8 cellular contexts compared by ENCODE assay signal in genomic region chr6:39980839-39981580, GRCh38. TPM values are rescaled to one million over a fixed set of nuclear protein-coding genes. Genes with fewer than 3 reads are reported as not detected.
DNase-seq lines count a peak whose midpoint lies in the region; ATAC-seq and TF ChIP-seq lines count a peak whose summit lies in the region.

No MANE protein-coding gene starts in this region.

- no peak for ATAC-seq in stimulated activated naive CD8-positive, alpha-beta T cell treated with anti-CD3 and anti-CD28 coated beads, Interleukin-15, Interleukin-2, amounts not matched to agents 100 U/mL and 50 U/mL, for 24 hours
- no peak for ATAC-seq in stimulated activated naive CD8-positive, alpha-beta T cell treated with anti-CD3 and anti-CD28 coated beads, Interleukin-15, amount 100 ng/mL, for 72 hours
- ATAC-seq in activated CD8-positive, alpha-beta T cell treated with anti-CD3 and anti-CD28 coated beads, Interleukin-2, amount 10 ng/mL, durations not matched to agents 7 days and 5 days = no peak
- peak; percentile 86 for ATAC-seq in sciatic nerve
- ATAC-seq in HG03520 (IDR thresholded peaks at IDR 0.05; ENCODE audit: unreplicated experiment) = no peak
- no peak for ATAC-seq in HG03469 (IDR thresholded peaks at IDR 0.05; ENCODE audit: unreplicated experiment)

- H3K27me3 ChIP-seq in left ventricle myocardium inferior (ENCODE audit: low read depth) = no peaks in the 10 kb centered on the region

- H3K36me3 ChIP-seq in left ventricle myocardium inferior = no peaks in the 10 kb centered on the region

- CTCF ChIA-PET in activated CD8-positive, alpha-beta T cell treated with anti-CD3 and anti-CD28 coated beads, Interleukin-2, amount 10 ng/mL, durations not matched to agents 7 days and 5 days (lab: Charles Lee) = no interaction called here

- POLR2A ChIA-PET in activated CD8-positive, alpha-beta T cell treated with anti-CD3 and anti-CD28 coated beads, Interleukin-2, amount 10 ng/mL, durations not matched to agents 7 days and 5 days (lab: Charles Lee) = no interaction called here

- H3K4me3 Mint-ChIP-seq in stimulated activated naive CD8-positive, alpha-beta T cell treated with anti-CD3 and anti-CD28 coated beads, Interleukin-15, amount 100 ng/mL, for 72 hours = no peak overlapping the region
- H3K4me3 Mint-ChIP-seq in activated CD8-positive, alpha-beta T cell treated with anti-CD3 and anti-CD28 coated beads, Interleukin-2, amount 10 ng/mL, durations not matched to agents 7 days and 5 days = no peak overlapping the region

- peak overlapping the region; percentile 64 for H3K27ac ChIP-seq in left ventricle myocardium inferior (replicated peaks)

- H3K27me3 Mint-ChIP-seq in stimulated activated naive CD8-positive, alpha-beta T cell treated with anti-CD3 and anti-CD28 coated beads, Interleukin-15, amount 100 ng/mL, for 72 hours = peaks cover 42% of the 10 kb centered on the region
- peaks cover 3% of the 10 kb centered on the region for H3K27me3 Mint-ChIP-seq in activated CD8-positive, alpha-beta T cell treated with anti-CD3 and anti-CD28 coated beads, Interleukin-2, amount 10 ng/mL, durations not matched to agents 7 days and 5 days (ENCODE audit: low read depth)

- no peaks in the 10 kb centered on the region for H3K9me3 ChIP-seq in left ventricle myocardium inferior (replicated peaks)

- H3K4me1 Mint-ChIP-seq in stimulated activated naive CD8-positive, alpha-beta T cell treated with anti-CD3 and anti-CD28 coated beads, Interleukin-15, amount 100 ng/mL, for 72 hours = no peaks in the 10 kb centered on the region
- no peaks in the 10 kb centered on the region for H3K4me1 Mint-ChIP-seq in activated CD8-positive, alpha-beta T cell treated with anti-CD3 and anti-CD28 coated beads, Interleukin-2, amount 10 ng/mL, durations not matched to agents 7 days and 5 days (ENCODE audit: low read depth)

- peak; percentile 3 for DNase-seq in stimulated activated naive CD8-positive, alpha-beta T cell treated with anti-CD3 and anti-CD28 coated beads, Interleukin-15, Interleukin-2, amounts not matched to agents 100 U/mL and 50 U/mL, for 24 hours
- DNase-seq in stimulated activated naive CD8-positive, alpha-beta T cell treated with anti-CD3 and anti-CD28 coated beads, Interleukin-15, amount 100 ng/mL, for 72 hours = no peak
- peak; percentile 56 for DNase-seq in NCI-H1105 treated with DMSO at 0.1 percent for 48 hours (lab: John Stamatoyannopoulos, UW)
- peak; percentile 32 for DNase-seq in activated CD8-positive, alpha-beta T cell treated with anti-CD3 and anti-CD28 coated beads, Interleukin-2, amount 10 ng/mL, durations not matched to agents 7 days and 5 days
- no peak for DNase-seq in left ventricle myocardium inferior
- no peak for DNase-seq in sciatic nerve (ENCODE audit: low spot score)

- no peak overlapping the region for H3K4me3 ChIP-seq in left ventricle myocardium inferior

- no peaks in the 10 kb centered on the region for H3K36me3 Mint-ChIP-seq in activated CD8-positive, alpha-beta T cell treated with anti-CD3 and anti-CD28 coated beads, Interleukin-2, amount 10 ng/mL, durations not matched to agents 7 days and 5 days (ENCODE audit: low read depth)

- intact Hi-C loops in left ventricle myocardium inferior (cut with micrococcal nuclease) = no loop called here
- intact Hi-C loops in sciatic nerve (cut with DNase I) = no loop called here

- peaks cover 26% of the 10 kb centered on the region for H3K4me1 ChIP-seq in left ventricle myocardium inferior

- TF ChIP-seq CTCF in left ventricle myocardium inferior (IDR thresholded peaks at IDR 0.05; ENCODE audit: borderline replicate concordance) = peak; percentile 62

- H3K27ac Mint-ChIP-seq in stimulated activated naive CD8-positive, alpha-beta T cell treated with anti-CD3 and anti-CD28 coated beads, Interleukin-15, amount 100 ng/mL, for 72 hours = peak overlapping the region in 1 of 2 donors; percentile 4
- no peak overlapping the region for H3K27ac Mint-ChIP-seq in activated CD8-positive, alpha-beta T cell treated with anti-CD3 and anti-CD28 coated beads, Interleukin-2, amount 10 ng/mL, durations not matched to agents 7 days and 5 days

- H3K9me3 Mint-ChIP-seq in stimulated activated naive CD8-positive, alpha-beta T cell treated with anti-CD3 and anti-CD28 coated beads, Interleukin-15, amount 100 ng/mL, for 72 hours = no peaks in the 10 kb centered on the region
- H3K9me3 Mint-ChIP-seq in activated CD8-positive, alpha-beta T cell treated with anti-CD3 and anti-CD28 coated beads, Interleukin-2, amount 10 ng/mL, durations not matched to agents 7 days and 5 days (ENCODE audit: insufficient read depth) = no peaks in the 10 kb centered on the region

RNA-seq across cellular contexts. Expression of gene MOCS1, which starts 46.7 kb away (rescaled TPM):
- total RNA-seq in activated CD8-positive, alpha-beta T cell treated with anti-CD3 and anti-CD28 coated beads, Interleukin-2, amount 10 ng/mL, durations not matched to agents 7 days and 5 days = not detected
- total RNA-seq in left ventricle myocardium inferior = 28.6 TPM
- 37.3 TPM for total RNA-seq in sciatic nerve

Comparison
In these comparisons a context has a peak if more than half of its experiments do, and no peak if none do; other contexts are left out.
1. DNase-seq: peak in stimulated activated naive CD8-positive, alpha-beta T cell treated with anti-CD3 and anti-CD28 coated beads, Interleukin-15, Interleukin-2, amounts not matched to agents 100 U/mL and 50 U/mL, for 24 hours (single experiment), NCI-H1105 treated with DMSO at 0.1 percent for 48 hours (single experiment) and activated CD8-positive, alpha-beta T cell treated with anti-CD3 and anti-CD28 coated beads, Interleukin-2, amount 10 ng/mL, durations not matched to agents 7 days and 5 days (single experiment); none in stimulated activated naive CD8-positive, alpha-beta T cell treated with anti-CD3 and anti-CD28 coated beads, Interleukin-15, amount 100 ng/mL, for 72 hours (0 of 2), left ventricle myocardium inferior (single experiment) and sciatic nerve (single experiment).
2. RNA of gene MOCS1, which starts 46.7 kb away (total RNA-seq): 37.3 TPM in sciatic nerve (single experiment) and 28.6 TPM in left ventricle myocardium inferior (single experiment); not detected in activated CD8-positive, alpha-beta T cell treated with anti-CD3 and anti-CD28 coated beads, Interleukin-2, amount 10 ng/mL, durations not matched to agents 7 days and 5 days; every median in the first group is over 10 times any median in the second.